8 cellular contexts compared by ENCODE assay signal in the genomic region with DNA sequence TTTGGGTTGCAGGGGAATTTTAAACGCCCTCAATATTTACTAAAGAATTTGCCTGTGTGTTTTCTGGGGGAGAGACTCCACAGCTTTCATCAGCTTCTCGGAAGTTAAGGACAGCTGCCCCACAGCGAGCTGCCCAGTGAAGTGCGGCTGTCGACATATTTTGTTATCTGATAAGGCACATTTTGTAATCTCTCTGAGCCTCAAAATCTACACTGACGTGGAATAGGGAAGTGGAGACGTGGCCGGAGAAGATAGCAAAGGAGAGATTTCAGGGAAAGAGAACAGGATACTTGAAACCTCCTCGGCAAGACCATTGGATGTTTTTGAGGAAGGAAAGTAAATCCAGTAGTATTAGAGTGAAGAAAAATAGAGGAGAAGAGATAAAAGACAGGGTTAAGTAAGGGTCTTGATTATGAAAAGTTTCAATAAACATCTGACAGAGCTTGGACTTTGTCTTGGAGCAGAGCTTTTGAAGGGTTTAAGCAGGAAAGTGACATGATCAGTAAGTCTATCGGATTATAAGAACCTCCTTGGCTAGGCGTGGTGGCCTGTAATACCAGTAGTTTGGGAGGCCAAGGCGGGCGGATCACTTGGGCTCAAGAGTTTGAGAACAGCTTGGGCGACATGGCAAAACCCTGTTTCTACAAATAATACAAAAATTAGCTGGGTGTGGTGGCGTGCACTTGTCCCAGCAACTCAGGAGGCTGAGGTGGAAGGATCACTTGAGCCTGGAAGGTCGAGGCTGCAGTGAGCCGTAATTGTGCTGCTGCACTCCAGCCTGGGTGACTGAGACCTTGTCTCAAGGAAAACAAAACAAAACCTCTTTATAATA. TPM values are rescaled to one million over a fixed set of nuclear protein-coding genes. Genes with fewer than 3 reads are reported as not detected.
DNase-seq lines count a peak whose midpoint lies in the region; ATAC-seq and TF ChIP-seq lines count a peak whose summit lies in the region.

No MANE protein-coding gene starts in this region.

- no peak for DNase-seq in CD4-positive, alpha-beta memory T cell
- peak; percentile 57 for DNase-seq in HuH-7.5 (ENCODE audit: low spot score)
- DNase-seq in activated CD8-positive, alpha-beta T cell treated with anti-CD3 and anti-CD28 coated beads for 36 hours: no peak
- peak in 1 of 2 donors; percentile 26 for DNase-seq in heart right ventricle
- peak; percentile 44 for DNase-seq in renal cortical epithelial cell (ENCODE audit: low read depth)
- DNase-seq in SK-N-DZ (ENCODE audit: low spot score): no peak
- no peak for DNase-seq in D341Med (ENCODE audit: low spot score)

- peak overlapping the region; percentile 92 to 97 (median 95) for H3K27ac Mint-ChIP-seq in CD4-positive, alpha-beta memory T cell
- peak overlapping the region; percentile 85 for H3K27ac Mint-ChIP-seq in activated CD8-positive, alpha-beta T cell treated with anti-CD3 and anti-CD28 coated beads for 36 hours

- no peaks in the 10 kb centered on the region for H3K27me3 Mint-ChIP-seq in CD4-positive, alpha-beta memory T cell
- no peaks in the 10 kb centered on the region for H3K27me3 Mint-ChIP-seq in activated CD8-positive, alpha-beta T cell treated with anti-CD3 and anti-CD28 coated beads for 36 hours

- 33 to 36% methylated on average over 17 of the region's 17 CpGs for WGBS in heart right ventricle, 2 donors

- ATAC-seq in GM21423 (IDR thresholded peaks at IDR 0.05; ENCODE audit: unreplicated experiment) (peak; percentile 17), heart right ventricle (peak; percentile 3 to 43 (median 19))
- ATAC-seq in activated CD8-positive, alpha-beta T cell treated with anti-CD3 and anti-CD28 coated beads for 36 hours: no peak

- no peaks in the 10 kb centered on the region for H3K9me3 ChIP-seq in CD4-positive, alpha-beta memory T cell (ENCODE audit: control insufficient read depth in 1 of 2, low read length in 2 of 2)
- H3K9me3 ChIP-seq in heart right ventricle: no peaks in the 10 kb centered on the region

- peaks cover 0 to 10% of the 10 kb centered on the region in 2 donors for H3K36me3 Mint-ChIP-seq in CD4-positive, alpha-beta memory T cell
- peaks cover 7% of the 10 kb centered on the region for H3K36me3 Mint-ChIP-seq in activated CD8-positive, alpha-beta T cell treated with anti-CD3 and anti-CD28 coated beads for 36 hours (ENCODE audit: low read depth)

- H3K4me3 ChIP-seq in CD4-positive, alpha-beta memory T cell (ENCODE audit: low read length in 2 of 2): peak overlapping the region; percentile 77 to 87
- peak overlapping the region; percentile 54 to 90 (median 70) for H3K4me3 ChIP-seq in heart right ventricle

- intact Hi-C loops in CD4-positive, alpha-beta memory T cell (cut with micrococcal nuclease): loop anchor here (1.0 kb wide), 1 partner anchor 735 kb away; a partner anchor contains a TSS
- intact Hi-C loops in activated CD8-positive, alpha-beta T cell treated with anti-CD3 and anti-CD28 coated beads for 36 hours (cut with micrococcal nuclease): loop anchor here (5.0 kb wide), 1 partner anchor 56 kb away; a partner anchor contains a TSS
- intact Hi-C loops in heart right ventricle (cut with DNase I): loop anchor here in 2 of 10 donors (5.0 to 10.0 kb wide), 2 partner anchors 54 to 131 kb away; a partner anchor contains a TSS

- CTCF ChIA-PET in CD4-positive, alpha-beta memory T cell (lab: Charles Lee; ENCODE audit: partially characterized antibody): interaction anchor here (0.8 to 3.5 kb wide), 16 partner anchors 9 to 597 kb away, joined by 3 to 35 read pairs (median 6); a partner anchor contains a TSS
- CTCF ChIA-PET in activated CD8-positive, alpha-beta T cell treated with anti-CD3 and anti-CD28 coated beads for 36 hours (lab: Charles Lee): interaction anchor here (0.6 to 6.4 kb wide), 21 partner anchors 8 to 561 kb away, joined by 3 to 32 read pairs (median 5); no protein-coding TSS in a partner anchor

- peak overlapping the region; percentile 86 to 95 (median 94) for H3K4me3 Mint-ChIP-seq in CD4-positive, alpha-beta memory T cell
- H3K4me3 Mint-ChIP-seq in activated CD8-positive, alpha-beta T cell treated with anti-CD3 and anti-CD28 coated beads for 36 hours: peak overlapping the region; percentile 94

- H3K4me1 ChIP-seq in CD4-positive, alpha-beta memory T cell (ENCODE audit: insufficient read depth, low read length): peaks cover 20% of the 10 kb centered on the region
- peaks cover 3 to 27% (median 20%) of the 10 kb centered on the region in 9 donors for H3K4me1 ChIP-seq in heart right ventricle

- no peaks in the 10 kb centered on the region for H3K27me3 ChIP-seq in CD4-positive, alpha-beta memory T cell (ENCODE audit: insufficient read depth, low read length)
- H3K27me3 ChIP-seq in heart right ventricle: no peaks in the 10 kb centered on the region

- peak overlapping the region; percentile 68 for H3K27ac ChIP-seq in CD4-positive, alpha-beta memory T cell (ENCODE audit: low read depth, low read length)
- peak overlapping the region; percentile 89 to 96 (median 94) for H3K27ac ChIP-seq in heart right ventricle

- H3K9me3 Mint-ChIP-seq in CD4-positive, alpha-beta memory T cell: peaks cover 0 to 6% (median 0%) of the 10 kb centered on the region in 8 donors
- no peaks in the 10 kb centered on the region for H3K9me3 Mint-ChIP-seq in activated CD8-positive, alpha-beta T cell treated with anti-CD3 and anti-CD28 coated beads for 36 hours

- peaks cover 10 to 20% (median 16%) of the 10 kb centered on the region in 4 donors for H3K4me1 Mint-ChIP-seq in CD4-positive, alpha-beta memory T cell
- H3K4me1 Mint-ChIP-seq in activated CD8-positive, alpha-beta T cell treated with anti-CD3 and anti-CD28 coated beads for 36 hours (ENCODE audit: low read depth): peaks cover 10% of the 10 kb centered on the region

- H3K36me3 ChIP-seq in CD4-positive, alpha-beta memory T cell (ENCODE audit: insufficient read depth, low read length): no peaks in the 10 kb centered on the region
- peaks cover 0 to 2% (median 0%) of the 10 kb centered on the region in 9 donors for H3K36me3 ChIP-seq in heart right ventricle

- POLR2A ChIA-PET in CD4-positive, alpha-beta memory T cell (lab: Charles Lee; ENCODE audit: partially characterized antibody): interaction anchor here (0.5 to 4.9 kb wide), 15 partner anchors 10 to 1122 kb away, joined by 3 to 108 read pairs (median 4); a partner anchor contains a TSS
- POLR2A ChIA-PET in activated CD8-positive, alpha-beta T cell treated with anti-CD3 and anti-CD28 coated beads for 36 hours (lab: Charles Lee): interaction anchor here (0.7 to 1.7 kb wide), 9 partner anchors 13 to 556 kb away, joined by 3 to 8 read pairs (median 3); no protein-coding TSS in a partner anchor

- no peak for TF ChIP-seq CTCF in activated CD8-positive, alpha-beta T cell treated with anti-CD3 and anti-CD28 coated beads for 36 hours (IDR thresholded peaks at IDR 0.05)
- TF ChIP-seq CTCF in heart right ventricle (IDR thresholded peaks at IDR 0.05): no peak

RNA-seq across cellular contexts. Expression of a gene that starts 1.1 kb away (rescaled TPM):
- 1 to 10 TPM; 6.6 to 7.5 TPM for total RNA-seq in CD4-positive, alpha-beta memory T cell
- polyA plus RNA-seq in CD4-positive, alpha-beta memory T cell: 1 to 10 TPM; 2.2 to 7.1 TPM
- 1 to 10 TPM; 8.3 to 9.5 TPM for total RNA-seq in activated CD8-positive, alpha-beta T cell treated with anti-CD3 and anti-CD28 coated beads for 36 hours
- 10 to 100 TPM in 4 of 10 donors, 1 to 10 TPM in 6; 7.4 to 12.0 (median 9.6) TPM for total RNA-seq in heart right ventricle
- polyA plus RNA-seq in heart right ventricle: 1 to 10 TPM; 2.0 to 5.0 TPM
- 10.9 and 17.3 TPM in 2 replicates for total RNA-seq in renal cortical epithelial cell
- polyA plus RNA-seq in SK-N-DZ (2014; cell fraction: cytosol; rRNA removed): 5.3 and 6.1 TPM in 2 replicates
- polyA plus RNA-seq in SK-N-DZ (2014; cell fraction: nucleus; rRNA removed): 3.5 and 4.7 TPM in 2 replicates

RNA-seq across cellular contexts. Expression of a gene that starts 56.1 kb away (rescaled TPM):
- 100 to 1,000 TPM; 185 to 186 TPM for total RNA-seq in CD4-positive, alpha-beta memory T cell
- 10 to 100 TPM; 21.7 to 35.0 TPM for polyA plus RNA-seq in CD4-positive, alpha-beta memory T cell
- 10 to 100 TPM; 11.9 to 13.2 TPM for total RNA-seq in activated CD8-positive, alpha-beta T cell treated with anti-CD3 and anti-CD28 coated beads for 36 hours
- total RNA-seq in heart right ventricle (100 to 1,000 TPM in 9 of 10 donors, 10 to 100 TPM in 1; 77.6 to 168 (median 120) TPM), renal cortical epithelial cell (30.2 and 48.3 TPM in 2 replicates)
- 10 to 100 TPM in 1 of 2 donors, 1 to 10 TPM in 1; 4.9 to 15.4 TPM for polyA plus RNA-seq in heart right ventricle
- polyA plus RNA-seq in SK-N-DZ (2014; cell fraction: cytosol; rRNA removed): 3.3 and 4.0 TPM in 2 replicates
- polyA plus RNA-seq in SK-N-DZ (2014; cell fraction: nucleus; rRNA removed): 1.8 and 10.5 TPM in 2 replicates

Comparison
In these comparisons a context has a peak if more than half of its experiments do, and no peak if none do; other contexts are left out.
1. DNase-seq: peak in HuH-7.5 (single experiment) and renal cortical epithelial cell (single experiment); none in CD4-positive, alpha-beta memory T cell (0 of 5), activated CD8-positive, alpha-beta T cell treated with anti-CD3 and anti-CD28 coated beads for 36 hours (single experiment), SK-N-DZ (single experiment) and D341Med (single experiment).